In genomic region chr11:33704240-33705002, GRCh38 we compare ENCODE assay signal across 14 cellular contexts. TPM values are rescaled to one million over a fixed set of nuclear protein-coding genes. Genes with fewer than 3 reads are reported as not detected.
DNase-seq lines count a peak whose midpoint lies in the region; ATAC-seq, FAIRE-seq and TF ChIP-seq lines count a peak whose summit lies in the region.
"Had no signal": no experiment of that assay in that cellular context is flagged by ENCODE, and none has a peak within 500 bp of the region (broad histone marks: within the 10 kb centered on the region; RNA-seq: fewer than 3 reads in every experiment).

No MANE protein-coding gene starts in this region.

- H3K9me3 ChIP-seq in kidney (ENCODE audit: control insufficient read depth in 1 of 2, low read length in 2 of 2) (no peaks in the 10 kb centered on the region), gastrocnemius medialis (no peaks in the 10 kb centered on the region)
- H3K9me3 ChIP-seq: spleen had no signal

- no peaks in the 10 kb centered on the region for H4K20me1 ChIP-seq in KMS-11 (ENCODE audit: insufficient read depth)

- H2AFZ ChIP-seq in KMS-11 (ENCODE audit: low read depth): no peak overlapping the region

- TF ChIP-seq POLR2A in gastrocnemius medialis (IDR thresholded peaks at IDR 0.05): no peak

- H3K9ac ChIP-seq in KMS-11: no peak overlapping the region
- H3K9ac ChIP-seq in kidney (ENCODE audit: low read length in 2 of 2): peak overlapping the region in 1 of 2 donors; percentile 37

- DNase-seq in cardiac fibroblast (ENCODE audit: low read depth in 2 of 2) (peak in 1 of 2 donors; percentile 29), kidney (no peak), gastrocnemius medialis (no peak), DMS79 treated with DMSO at 0.1 percent for 48 hours (lab: John Stamatoyannopoulos, UW) (no peak), Ammon's horn (ENCODE audit: low spot score) (no peak)
- DNase-seq in activated CD4-positive, alpha-beta T cell treated with anti-CD3 and anti-CD28 coated beads, Interleukin-2, amount 50 U/mL, for 48 hours: no peak
- DNase-seq: activated T-cell treated with anti-CD3 and anti-CD28 coated beads, Interleukin-2, amount 50 U/mL, for 72 hours; CD8-positive, alpha-beta memory T cell; NCI-H345; spleen had no signal

- ATAC-seq in gastrocnemius medialis (no peak), HG02678 (IDR thresholded peaks at IDR 0.05; ENCODE audit: unreplicated experiment) (no peak)
- ATAC-seq: activated T-cell treated with anti-CD3 and anti-CD28 coated beads, Interleukin-2, amount 50 U/mL, for 72 hours; WTC11 had no signal

- H3K27ac ChIP-seq in KMS-11 (no peak overlapping the region), kidney (ENCODE audit: low read depth in 2 of 2, low read length in 2 of 2) (peak overlapping the region; percentile 88 to 91), gastrocnemius medialis (peak overlapping the region; percentile 84 to 99 (median 85))

- in situ Hi-C loops in gastrocnemius medialis (cut with MboI; ENCODE audit: low sequenced_read_pairs in 4 of 4): no loop called here

- H3K36me3 ChIP-seq in KMS-11 (ENCODE audit: insufficient read depth) (no peaks in the 10 kb centered on the region; the same call in 1 of the 2 replicates), kidney (ENCODE audit: control insufficient read depth in 1 of 2, insufficient read depth in 2 of 2, low read length in 2 of 2) (peaks cover 7 to 20% of the 10 kb centered on the region in 2 donors), gastrocnemius medialis (peaks cover 0 to 9% of the 10 kb centered on the region in 2 donors)

- H3K79me2 ChIP-seq in KMS-11 (ENCODE audit: insufficient read depth, low read depth): no peaks in the 10 kb centered on the region

- H3K4me3 ChIP-seq in KMS-11 (IDR thresholded peaks at IDR 0.05; ENCODE audit: insufficient read depth, low read depth, low read length): no peak overlapping the region
- no peak overlapping the region for H3K4me3 ChIP-seq in cardiac fibroblast (replicated peaks in 1 of 2; ENCODE audit: low read depth in 2 of 2, low read length in 2 of 2)
- peak overlapping the region in 1 of 2 donors; percentile 7 for H3K4me3 ChIP-seq in kidney (ENCODE audit: low read length in 2 of 2)
- H3K4me3 ChIP-seq in gastrocnemius medialis: no peak overlapping the region
- H3K4me3 ChIP-seq: spleen had no signal

- intact Hi-C loops in kidney (cut with DNase I) (no loop called here), gastrocnemius medialis (cut with DNase I; ENCODE audit: low total_unique reads) (loop anchor here (2.0 to 10.0 kb wide), 4 partner anchors 18 to 730 kb away; partner anchors contain the start of genes CAT and HIPK3)

- no peak overlapping the region for H3K4me2 ChIP-seq in KMS-11

- TF ChIP-seq CTCF in KMS-11 (conservative IDR thresholded peaks at IDR 0.05; ENCODE audit: low read depth, low read length) (0 out of 2 replicates have a peak, but pooled peaks have one; percentile 15), cardiac fibroblast (IDR thresholded peaks at IDR 0.05; ENCODE audit: low read depth, low read length) (peak; percentile 27), kidney (IDR thresholded peaks at IDR 0.05; ENCODE audit: borderline replicate concordance, extremely low read depth, insufficient read depth) (no peak), gastrocnemius medialis (IDR thresholded peaks at IDR 0.05 in 4 of 5, conservative IDR thresholded peaks at IDR 0.05 in 1 of 5) (no peak)

- peaks cover 45% of the 10 kb centered on the region for H3K4me1 ChIP-seq in KMS-11 (ENCODE audit: low read depth, poor library complexity, severe bottlenecking)
- H3K4me1 ChIP-seq in kidney (ENCODE audit: control insufficient read depth in 1 of 2, insufficient read depth in 1 of 2, low read depth in 1 of 2, low read length in 2 of 2): peaks cover 30 to 59% of the 10 kb centered on the region in 2 donors
- peaks cover 82 to 90% of the 10 kb centered on the region in 2 donors for H3K4me1 ChIP-seq in gastrocnemius medialis

- H3K27me3 ChIP-seq in KMS-11 (ENCODE audit: insufficient read depth, low read depth) (no peaks in the 10 kb centered on the region), gastrocnemius medialis (no peaks in the 10 kb centered on the region)

- FAIRE-seq in kidney (lab: Jason Lieb, UNC): no peak

RNA-seq across cellular contexts. Expression of gene C11orf91, which starts 3.8 kb away (rescaled TPM):
- total RNA-seq in kidney: not detected
- not detected for polyA plus RNA-seq in kidney (ENCODE audit: insufficient read depth, low read depth, low replicate concordance)
- not detected for total RNA-seq in gastrocnemius medialis
- total RNA-seq: activated T-cell treated with anti-CD3 and anti-CD28 coated beads, Interleukin-2, amount 50 U/mL, for 72 hours; CD8-positive, alpha-beta memory T cell; H4 had no signal
- polyA plus RNA-seq: CD8-positive, alpha-beta memory T cell; spleen had no signal

RNA-seq across cellular contexts. Expression of gene CD59, which starts 31.8 kb away (rescaled TPM):
- 1,010 TPM for total RNA-seq in kidney
- polyA plus RNA-seq in kidney (ENCODE audit: insufficient read depth, low read depth, low replicate concordance): 559 TPM
- total RNA-seq in gastrocnemius medialis: 100 to 1,000 TPM; 476 to 717 (median 695) TPM

Comparison
In these comparisons a context has a peak if more than half of its experiments do, and no peak if none do; other contexts are left out.
1. CTCF ChIP-seq: peak in KMS-11 (single experiment) and cardiac fibroblast (single experiment); none in kidney (single experiment) and gastrocnemius medialis (0 of 5).